In genomic region chr7:28418311-28418710, GRCh38 we compare ENCODE assay signal across 22 cellular contexts. TPM values are rescaled to one million over a fixed set of nuclear protein-coding genes. Genes with fewer than 3 reads are reported as not detected.
A peak's percentile ranks its signal among the peaks of the same experiment; 100 is the strongest.
DNase-seq lines count a peak whose midpoint lies in the region; ATAC-seq and TF ChIP-seq lines count a peak whose summit lies in the region.
"Had no signal": no experiment of that assay in that cellular context is flagged by ENCODE, and none has a peak within 500 bp of the region (broad histone marks: within the 10 kb centered on the region; RNA-seq: fewer than 3 reads in every experiment).

No MANE protein-coding gene starts in this region.

- no peak overlapping the region for H4K8ac ChIP-seq in IMR-90 (ENCODE audit: low read depth in 2 of 2, low read length in 2 of 2)

- no peak for TF ChIP-seq RAD21 in IMR-90 (IDR thresholded peaks at IDR 0.05; ENCODE audit: low read length)

- TF ChIP-seq CTCF in IMR-90 (conservative IDR thresholded peaks at IDR 0.05; ENCODE audit: low read depth, low read length) (no peak), fibroblast of mammary gland (conservative IDR thresholded peaks at IDR 0.05; ENCODE audit: control insufficient read depth, insufficient read depth, low read depth, low read length) (no peak)

- no peak overlapping the region for H3K18ac ChIP-seq in IMR-90 (ENCODE audit: low read depth, low read length)

- in situ Hi-C loops in G401 (cut with HindIII; ENCODE audit: low sequenced_read_pairs): no loop called here
- in situ Hi-C loops in IMR-90 (cut with MboI; ENCODE audit: low sequenced_read_pairs): no loop called here

- dilution Hi-C loops in IMR-90 (cut with HindIII; ENCODE audit: low sequenced_read_pairs, unreplicated experiment): no loop called here

- no peak overlapping the region for H3K4me2 ChIP-seq in IMR-90 (ENCODE audit: low read depth, low read length)
- H3K4me2 ChIP-seq: A549, GM23338 had no signal

- POLR2A ChIA-PET in IMR-90 (lab: Charles Lee; ENCODE audit: unreplicated experiment): no interaction called here

- intact Hi-C loops in IMR-90 (cut with micrococcal nuclease): loop anchor here (5.0 kb wide), 1 partner anchor 134 kb away; no protein-coding TSS in a partner anchor

- peaks cover 4% of the 10 kb centered on the region for H3K4me1 ChIP-seq in IMR-90 (ENCODE audit: control insufficient read depth, insufficient read depth, low read length)
- peaks cover 13 to 18% (median 16%) of the 10 kb centered on the region in 3 donors for H3K4me1 ChIP-seq in skeletal muscle tissue (ENCODE audit: control insufficient read depth in 3 of 3, insufficient read depth in 3 of 3, low read length in 3 of 3)
- H3K4me1 ChIP-seq: HAP-1, Peyer's patch had no signal

- peaks cover 0 to 9% of the 10 kb centered on the region in 2 experiments; a peak in 1 of 4 replicates for H3K79me1 ChIP-seq in IMR-90 (ENCODE audit: low read depth in 1 of 2, low read length in 2 of 2)

- no peak overlapping the region for H2BK120ac ChIP-seq in IMR-90 (ENCODE audit: low read depth, low read length)

- no peaks in the 10 kb centered on the region for H4K20me1 ChIP-seq in IMR-90 (ENCODE audit: insufficient read depth, low read length)

- H3K9me3 ChIP-seq in IMR-90 (ENCODE audit: control insufficient read depth, insufficient read depth, low read length) (no peaks in the 10 kb centered on the region), skeletal muscle tissue (ENCODE audit: control insufficient read depth in 3 of 3, low read length in 3 of 3) (no peaks in the 10 kb centered on the region)
- H3K9me3 ChIP-seq: A549, HAP-1, Peyer's patch had no signal

- H3K23ac ChIP-seq in IMR-90 (ENCODE audit: low read depth, low read length): no peak overlapping the region

- H3K27me3 ChIP-seq in IMR-90 (ENCODE audit: control insufficient read depth, insufficient read depth, low read length) (no peaks in the 10 kb centered on the region), skeletal muscle tissue (ENCODE audit: control insufficient read depth in 3 of 3, insufficient read depth in 3 of 3, low read length in 3 of 3) (no peaks in the 10 kb centered on the region)
- H3K27me3 ChIP-seq: Peyer's patch had no signal

- DNase-seq in G401 (ENCODE audit: low spot score) (peak; percentile 28), IMR-90 (peak; percentile 34), fibroblast of mammary gland (ENCODE audit: low read depth) (peak; percentile 64), HCEC 1CT (no peak)
- no peak for DNase-seq in stimulated activated naive CD4-positive, alpha-beta T cell treated with Interleukin-2 at 50 U/mL for 16 hours (lab: John Stamatoyannopoulos, UW)
- DNase-seq: CD4-positive, CD25-positive, alpha-beta regulatory T cell; DMS 273 treated with DMSO at 0.1 percent for 48 hours; DND-41; GDM1; Kasumi-1; NCI-H1694; NCI-H2081; NCI-H2171; NCI-H345; NCI-H524; NCI-H774; Peyer's patch had no signal

- H2AK9ac ChIP-seq in IMR-90 (replicated peaks; ENCODE audit: low read depth, low read length, poor library complexity): no peak overlapping the region

- no peak; the same call in 1 of the 2 replicates for TF ChIP-seq POLR2A in IMR-90 (IDR thresholded peaks at IDR 0.05; ENCODE audit: low read depth, low read length)

- H3K56ac ChIP-seq in IMR-90 (ENCODE audit: extremely low read depth, insufficient read depth, low read length): no peak overlapping the region

- no peak overlapping the region for H3K4ac ChIP-seq in IMR-90 (ENCODE audit: low read depth, low read length)

- no peak overlapping the region for H3K14ac ChIP-seq in IMR-90 (replicated peaks; ENCODE audit: low read depth, low read length)

- H3K9ac ChIP-seq in IMR-90 (ENCODE audit: low read depth, low read length) (no peak overlapping the region), skeletal muscle tissue (ENCODE audit: low read depth in 1 of 3, low read length in 3 of 3) (no peak overlapping the region)

- no peak overlapping the region for H2BK15ac ChIP-seq in IMR-90 (ENCODE audit: low read depth, low read length)

- H3K4me3 ChIP-seq in IMR-90 (ENCODE audit: insufficient read depth, low read depth, low read length) (no peak overlapping the region), fibroblast of mammary gland (ENCODE audit: control insufficient read depth, low read depth, low read length) (no peak overlapping the region), skeletal muscle tissue (ENCODE audit: low read length in 3 of 3) (no peak overlapping the region)
- H3K4me3 ChIP-seq: A549, GM23338, HAP-1, Peyer's patch had no signal

- H2BK5ac ChIP-seq in IMR-90 (ENCODE audit: low read depth, low read length, poor library complexity, severe bottlenecking): no peak overlapping the region

- ATAC-seq in IMR-90 (ENCODE audit: low read depth) (no peak), HG03571 (IDR thresholded peaks at IDR 0.05; ENCODE audit: unreplicated experiment) (no peak)
- ATAC-seq: GM23338 had no signal

- H3K9me1 ChIP-seq in IMR-90 (ENCODE audit: insufficient read depth, low read length): no peaks in the 10 kb centered on the region

- H2AK5ac ChIP-seq in IMR-90 (ENCODE audit: low read depth, low read length): no peak overlapping the region

- H2BK20ac ChIP-seq in IMR-90 (ENCODE audit: low read depth, low read length): no peak overlapping the region

- H3K27ac ChIP-seq in IMR-90 (ENCODE audit: insufficient read depth, low read length) (no peak overlapping the region), skeletal muscle tissue (ENCODE audit: low read depth, low read length) (peak overlapping the region; percentile 57)
- H3K27ac ChIP-seq: A549, Peyer's patch had no signal

- H3K36me3 ChIP-seq in IMR-90 (ENCODE audit: control insufficient read depth, insufficient read depth, low read length) (no peaks in the 10 kb centered on the region), skeletal muscle tissue (ENCODE audit: control insufficient read depth in 3 of 3, insufficient read depth in 3 of 3, low read length in 3 of 3) (no peaks in the 10 kb centered on the region)
- H3K36me3 ChIP-seq: HAP-1, Peyer's patch had no signal

- no peak overlapping the region for H4K91ac ChIP-seq in IMR-90 (ENCODE audit: insufficient read depth, low read depth, low read length)

- CTCF ChIA-PET in IMR-90 (lab: Yijun Ruan, JAX): no interaction called here

- no TSS peak for BruUV-seq in IMR-90 (replicated peaks; lab: Mats Ljungman, UMichigan)

- H4K5ac ChIP-seq in IMR-90 (ENCODE audit: low read depth, low read length): no peak overlapping the region

- no peak overlapping the region for H2AFZ ChIP-seq in IMR-90 (replicated peaks; ENCODE audit: low read length, poor library complexity)

- no CpG with 5 or more reads among the region's 2 CpGs for WGBS in IMR-90 (ENCODE audit: extremely low coverage in 2 of 2, insufficient read length in 1 of 2), 2 experiments

TF ChIP-seq in IMR-90, 13 proteins besides CTCF, POLR2A, EP300 and RAD21:
- TF ChIP-seq RCOR1 (IDR thresholded peaks at IDR 0.05; ENCODE audit: insufficient replicate concordance, low read length) (no peak), NFE2L2 (IDR thresholded peaks at IDR 0.05; ENCODE audit: low read depth, low read length) (no peak), MAFK (IDR thresholded peaks at IDR 0.05; ENCODE audit: low read depth, low read length) (no peak), MAZ (IDR thresholded peaks at IDR 0.05; ENCODE audit: borderline replicate concordance, low read depth, low read length) (no peak), CEBPB (IDR thresholded peaks at IDR 0.05; ENCODE audit: low read depth, low read length) (no peak), FOS (IDR thresholded peaks at IDR 0.05; ENCODE audit: low read depth, low read length) (no peak), USF2 (IDR thresholded peaks at IDR 0.05; ENCODE audit: low read depth, low read length) (no peak)

RNA-seq across cellular contexts. Expression of gene CREB5, which starts 6.0 kb away (rescaled TPM):
- 0.12 and 0.20 TPM in 2 replicates for total RNA-seq in G401 (2014; rRNA removed; shearing (Covaris generic))
- total RNA-seq in IMR-90 (2012; rRNA removed) (7.3 and 11.1 TPM in 2 replicates), skeletal muscle tissue (52.2 TPM)
- 13.1 and 17.9 TPM in 2 replicates for polyA plus RNA-seq in IMR-90 (2012; rRNA removed)
- polyA plus RNA-seq in IMR-90 (2012; cell fraction: cytosol; rRNA removed): 8.1 and 23.7 TPM in 2 replicates
- polyA plus RNA-seq in IMR-90 (2012; cell fraction: nucleus; rRNA removed; ENCODE audit: low replicate concordance): 66.8 and 78.4 TPM in 2 replicates
- polyA plus RNA-seq: CD4-positive, CD25-positive, alpha-beta regulatory T cell had no signal

Comparison
In these comparisons a context has a peak if more than half of its experiments do, and no peak if none do; other contexts are left out.
1. DNase-seq: peak in G401 (single experiment), IMR-90 (single experiment) and fibroblast of mammary gland (single experiment); none in stimulated activated naive CD4-positive, alpha-beta T cell treated with Interleukin-2 at 50 U/mL for 16 hours (single experiment) and HCEC 1CT (single experiment).